Comparison of ENCODE assay signal across 11 cellular contexts in genomic region chr12:92898755-92899154, GRCh38. TPM values are rescaled to one million over a fixed set of nuclear protein-coding genes. Genes with fewer than 3 reads are reported as not detected.
DNase-seq lines count a peak whose midpoint lies in the region; ATAC-seq, FAIRE-seq and TF ChIP-seq lines count a peak whose summit lies in the region.
"Had no signal": no experiment of that assay in that cellular context is flagged by ENCODE, and none has a peak within 500 bp of the region (broad histone marks: within the 10 kb centered on the region; RNA-seq: fewer than 3 reads in every experiment).

No MANE protein-coding gene starts in this region.

- H2AK9ac ChIP-seq in IMR-90 (replicated peaks; ENCODE audit: low read depth, low read length, poor library complexity), result no peak overlapping the region

- peak overlapping the region; percentile 44; the same call in 1 of the 2 replicates for H2BK120ac ChIP-seq in IMR-90 (ENCODE audit: low read depth, low read length)

- no peak overlapping the region for H2AFZ ChIP-seq in IMR-90 (replicated peaks; ENCODE audit: low read length, poor library complexity)

- H3K27ac ChIP-seq in AG04450 (ENCODE audit: low read depth, low read length), result peak overlapping the region; percentile 79
- no peak overlapping the region for H3K27ac ChIP-seq in IMR-90 (ENCODE audit: insufficient read depth, low read length)
- peak overlapping the region; percentile 80 to 85 for H3K27ac ChIP-seq in coronary artery
- H3K27ac ChIP-seq in kidney (ENCODE audit: low read depth in 2 of 2, low read length in 2 of 2), result no peak overlapping the region

- 0 out of 4 replicates have a peak overlapping the region, but pooled peaks of 1 of the 2 experiments have one; percentile 42 for H4K8ac ChIP-seq in IMR-90 (ENCODE audit: low read depth in 2 of 2, low read length in 2 of 2)

- no peak overlapping the region for H2BK15ac ChIP-seq in IMR-90 (ENCODE audit: low read depth, low read length)

- TF ChIP-seq RAD21 in IMR-90 (IDR thresholded peaks at IDR 0.05; ENCODE audit: low read length), result no peak

- no peak overlapping the region; the same call in 1 of the 2 replicates for H3K4me2 ChIP-seq in IMR-90 (ENCODE audit: low read depth, low read length)

- H3K36me3 ChIP-seq in IMR-90 (ENCODE audit: control insufficient read depth, insufficient read depth, low read length) (no peaks in the 10 kb centered on the region), kidney (ENCODE audit: control insufficient read depth in 1 of 2, insufficient read depth in 2 of 2, low read length in 2 of 2) (no peaks in the 10 kb centered on the region)

- no peak for TF ChIP-seq POLR2A in IMR-90 (IDR thresholded peaks at IDR 0.05; ENCODE audit: low read depth, low read length)

- dilution Hi-C loops in IMR-90 (cut with HindIII; ENCODE audit: low sequenced_read_pairs, unreplicated experiment), result no loop called here

- POLR2A ChIA-PET in AG04450 (lab: Yijun Ruan, JAX), result interaction anchor here (0.8 to 1.3 kb wide), 4 partner anchors 13 to 31 kb away, joined by 3 to 5 read pairs (median 4); partner anchors contain the start of gene EEA1
- POLR2A ChIA-PET in IMR-90 (lab: Charles Lee; ENCODE audit: unreplicated experiment), result no interaction called here

- ATAC-seq in IMR-90 (ENCODE audit: low read depth) (no peak), omental fat pad (ENCODE audit: low FRiP score) (peak; percentile 26)
- ATAC-seq: natural killer cell treated with Interleukin-12 subunit alpha and Interleukin-12 subunit beta and Interleukin-15 and Interleukin-18, amount 100 ng/mL, for 72 hours had no signal

- H3K27me3 ChIP-seq in AG04450 (ENCODE audit: control insufficient read depth, insufficient read depth, low read length), result no peaks in the 10 kb centered on the region
- H3K27me3 ChIP-seq in IMR-90 (ENCODE audit: control insufficient read depth, insufficient read depth, low read length), result no peaks in the 10 kb centered on the region

- H3K9me1 ChIP-seq in IMR-90 (ENCODE audit: insufficient read depth, low read length), result no peaks in the 10 kb centered on the region

- no TSS peak for BruUV-seq in IMR-90 (replicated peaks; lab: Mats Ljungman, UMichigan)

- H3K14ac ChIP-seq in IMR-90 (replicated peaks; ENCODE audit: low read depth, low read length), result 0 out of 2 replicates have a peak overlapping the region, but pooled peaks have one; percentile 2

- H3K18ac ChIP-seq in IMR-90 (ENCODE audit: low read depth, low read length), result no peak overlapping the region; the same call in 1 of the 2 replicates

- H3K9me3 ChIP-seq in AG04450 (ENCODE audit: control insufficient read depth, insufficient read depth, low read length) (peaks cover 4% of the 10 kb centered on the region; the same call in 1 of the 2 replicates), IMR-90 (ENCODE audit: control insufficient read depth, insufficient read depth, low read length) (no peaks in the 10 kb centered on the region), kidney (ENCODE audit: control insufficient read depth in 1 of 2, low read length in 2 of 2) (no peaks in the 10 kb centered on the region)

- H3K4me3 ChIP-seq in AG04450 (ENCODE audit: low read depth, low read length), result no peak overlapping the region; the same call in 1 of the 2 replicates
- H3K4me3 ChIP-seq in IMR-90 (ENCODE audit: insufficient read depth, low read depth, low read length), result no peak overlapping the region
- H3K4me3 ChIP-seq in coronary artery, result no peak overlapping the region
- no peak overlapping the region for H3K4me3 ChIP-seq in kidney (ENCODE audit: low read length in 2 of 2)

- H3K4me1 ChIP-seq in IMR-90 (ENCODE audit: control insufficient read depth, insufficient read depth, low read length) (no peaks in the 10 kb centered on the region; the same call in 1 of the 2 replicates), kidney (ENCODE audit: control insufficient read depth in 1 of 2, insufficient read depth in 1 of 2, low read depth in 1 of 2, low read length in 2 of 2) (peaks cover 2 to 5% of the 10 kb centered on the region in 2 donors)

- CTCF ChIA-PET in AG04450 (lab: Charles Lee), result interaction anchor here (0.7 to 1.9 kb wide), 6 partner anchors 12 to 521 kb away, joined by 3 to 7 read pairs (median 5); no protein-coding TSS in a partner anchor
- CTCF ChIA-PET in IMR-90 (lab: Yijun Ruan, JAX), result no interaction called here

- TF ChIP-seq CTCF in AG04450 (IDR thresholded peaks at IDR 0.05; ENCODE audit: low read depth, low read length) (no peak), IMR-90 (conservative IDR thresholded peaks at IDR 0.05; ENCODE audit: low read depth, low read length) (no peak), coronary artery (IDR thresholded peaks at IDR 0.05) (no peak), omental fat pad (IDR thresholded peaks at IDR 0.05) (no peak), kidney (IDR thresholded peaks at IDR 0.05; ENCODE audit: borderline replicate concordance, extremely low read depth, insufficient read depth) (no peak)

- H2BK20ac ChIP-seq in IMR-90 (ENCODE audit: low read depth, low read length), result peak overlapping the region; percentile 38; the same call in 1 of the 2 replicates

- intact Hi-C loops in IMR-90 (cut with micrococcal nuclease), result no loop called here
- intact Hi-C loops in kidney (cut with DNase I), result no loop called here

- in situ Hi-C loops in IMR-90 (cut with MboI; ENCODE audit: low sequenced_read_pairs), result no loop called here

- FAIRE-seq in kidney (lab: Jason Lieb, UNC), result no peak

- 0 out of 2 replicates have a peak overlapping the region, but pooled peaks have one; percentile 5 for H2AK5ac ChIP-seq in IMR-90 (ENCODE audit: low read depth, low read length)

- H3K79me1 ChIP-seq in IMR-90 (ENCODE audit: low read depth in 1 of 2, low read length in 2 of 2), result peaks cover 18 to 62% of the 10 kb centered on the region in 2 experiments

- DNase-seq in AG04450 (ENCODE audit: low read depth, low spot score) (no peak), IMR-90 (peak; percentile 10), coronary artery (ENCODE audit: low spot score) (no peak), omental fat pad (ENCODE audit: low spot score) (no peak), MV-4-11 (lab: John Stamatoyannopoulos, UW) (no peak), kidney (no peak), NCI-H82 (lab: John Stamatoyannopoulos, UW) (no peak)
- no peak for DNase-seq in stimulated activated CD4-positive, alpha-beta T cell treated with anti-CD3 and anti-CD28 coated beads, Interleukin-2, amount 100 ng/mL, for 24 hours
- DNase-seq: NCI-H345, T-helper 9 cell had no signal

- peaks cover 9% of the 10 kb centered on the region; the same call in 1 of the 2 replicates for H4K20me1 ChIP-seq in IMR-90 (ENCODE audit: insufficient read depth, low read length)

- H4K5ac ChIP-seq in IMR-90 (ENCODE audit: low read depth, low read length), result no peak overlapping the region

- H3K23ac ChIP-seq in IMR-90 (ENCODE audit: low read depth, low read length), result 0 out of 2 replicates have a peak overlapping the region, but pooled peaks have one; percentile 6

- H3K9ac ChIP-seq in IMR-90 (ENCODE audit: low read depth, low read length) (no peak overlapping the region; the same call in 1 of the 2 replicates), kidney (ENCODE audit: low read length in 2 of 2) (no peak overlapping the region)

- H4K91ac ChIP-seq in IMR-90 (ENCODE audit: insufficient read depth, low read depth, low read length), result 0 out of 2 replicates have a peak overlapping the region, but pooled peaks have one; percentile 13

- peak overlapping the region; percentile 4; the same call in 1 of the 2 replicates for H3K4ac ChIP-seq in IMR-90 (ENCODE audit: low read depth, low read length)

- H2BK5ac ChIP-seq in IMR-90 (ENCODE audit: low read depth, low read length, poor library complexity, severe bottlenecking), result peak overlapping the region; percentile 57

- H3K56ac ChIP-seq in IMR-90 (ENCODE audit: extremely low read depth, insufficient read depth, low read length), result no peak overlapping the region

TF ChIP-seq in IMR-90, 13 proteins besides CTCF, POLR2A, EP300 and RAD21:
- no peak for TF ChIP-seq ELK1 (IDR thresholded peaks at IDR 0.05; ENCODE audit: borderline replicate concordance, low read depth, low read length)
- no peak for TF ChIP-seq RCOR1 (IDR thresholded peaks at IDR 0.05; ENCODE audit: insufficient replicate concordance, low read length)

RNA-seq across cellular contexts. Expression of gene EEA1, which starts 30.3 kb away (rescaled TPM):
- 14.0 and 18.4 TPM in 2 replicates for polyA plus RNA-seq in AG04450 (2011; rRNA removed)
- polyA minus RNA-seq in AG04450 (2011; rRNA and poly(A)+ RNA removed), result 15.2 and 39.3 TPM in 2 replicates
- 12.5 and 23.9 TPM in 2 replicates for total RNA-seq in IMR-90 (2012; rRNA removed)
- 4.6 and 4.8 TPM in 2 replicates for polyA plus RNA-seq in IMR-90 (2012; rRNA removed)
- 0.26 and 0.33 TPM in 2 replicates for polyA plus RNA-seq in IMR-90 (2012; cell fraction: cytosol; rRNA removed)
- 0.34 and 3.3 TPM in 2 replicates for polyA plus RNA-seq in IMR-90 (2012; cell fraction: nucleus; rRNA removed; ENCODE audit: low replicate concordance)
- 10 to 100 TPM; 20.6 to 40.6 (median 25.4) TPM for total RNA-seq in omental fat pad
- total RNA-seq in kidney, result 30.2 TPM
- 2.5 TPM for polyA plus RNA-seq in kidney (ENCODE audit: insufficient read depth, low read depth, low replicate concordance)

Comparison
In these comparisons a context has a peak if more than half of its experiments do, and no peak if none do; other contexts are left out.
1. H3K27ac ChIP-seq: peak in AG04450 (single experiment) and coronary artery (2 of 2); none in IMR-90 (single experiment) and kidney (0 of 2).